9 cellular contexts compared by ENCODE assay signal in genomic region chr17:81095608-81095888, GRCh38.
DNase-seq lines count a peak whose midpoint lies in the region; ATAC-seq and TF ChIP-seq lines count a peak whose summit lies in the region.
"Had no signal": no experiment of that assay in that cellular context is flagged by ENCODE, and none has a peak within 500 bp of the region (broad histone marks: within the 10 kb centered on the region; RNA-seq: fewer than 3 reads in every experiment).

No MANE protein-coding gene starts in this region.

- ATAC-seq in naive thymus-derived CD4-positive, alpha-beta T cell = no peak

- H3K36me3 ChIP-seq in BLaER1 = no peaks in the 10 kb centered on the region
- peaks cover 35% of the 10 kb centered on the region for H3K36me3 ChIP-seq in NT2/D1 (ENCODE audit: insufficient read depth, insufficient read length, low read length)
- H3K36me3 ChIP-seq in naive thymus-derived CD4-positive, alpha-beta T cell (ENCODE audit: control insufficient read depth in 2 of 3, insufficient read depth in 3 of 3, low read length in 3 of 3) = no peaks in the 10 kb centered on the region

- peaks cover 79% of the 10 kb centered on the region for H3K27me3 ChIP-seq in BLaER1
- H3K27me3 ChIP-seq in NT2/D1 (ENCODE audit: insufficient read depth, insufficient read length) = no peaks in the 10 kb centered on the region
- no peaks in the 10 kb centered on the region for H3K27me3 ChIP-seq in naive thymus-derived CD4-positive, alpha-beta T cell (ENCODE audit: control insufficient read depth in 2 of 2, insufficient read depth in 2 of 2, low read length in 2 of 2)

- intact Hi-C loops in naive thymus-derived CD4-positive, alpha-beta T cell (cut with micrococcal nuclease) = no loop called here

- H3K9ac ChIP-seq in BLaER1 = no peak overlapping the region
- H3K9ac ChIP-seq in NT2/D1 (ENCODE audit: insufficient read length, low read depth) = peak overlapping the region; percentile 77

- H3K27ac Mint-ChIP-seq in naive thymus-derived CD4-positive, alpha-beta T cell = peak overlapping the region in 6 of 9 donors; percentile 10 to 91 (median 56)

- peaks cover 0 to 5% (median 0%) of the 10 kb centered on the region in 5 donors for H3K27me3 Mint-ChIP-seq in naive thymus-derived CD4-positive, alpha-beta T cell

- no peaks in the 10 kb centered on the region for H3K9me3 ChIP-seq in BLaER1
- H3K9me3 ChIP-seq in NT2/D1 (ENCODE audit: insufficient read depth, low read length) = no peaks in the 10 kb centered on the region
- H3K9me3 ChIP-seq in naive thymus-derived CD4-positive, alpha-beta T cell (ENCODE audit: control insufficient read depth in 2 of 3, low read length in 3 of 3) = no peaks in the 10 kb centered on the region

- CTCF ChIA-PET in naive thymus-derived CD4-positive, alpha-beta T cell (lab: Charles Lee) = interaction anchor here (0.5 to 0.6 kb wide), 2 partner anchors 759 to 1081 kb away, joined by 3 to 5 read pairs; no protein-coding TSS in a partner anchor

- no peak overlapping the region for H3K27ac ChIP-seq in BLaER1
- peak overlapping the region; percentile 93 for H3K27ac ChIP-seq in cingulate gyrus (ENCODE audit: low read depth, low read length)
- H3K27ac ChIP-seq in naive thymus-derived CD4-positive, alpha-beta T cell (ENCODE audit: low read depth, low read length) = peak overlapping the region; percentile 56

- H4K20me1 ChIP-seq in BLaER1 = peaks cover 71% of the 10 kb centered on the region

- H3K4me2 ChIP-seq in BLaER1 = peak overlapping the region; percentile 84

- peaks cover 48% of the 10 kb centered on the region for H3K4me1 ChIP-seq in BLaER1
- H3K4me1 ChIP-seq in NT2/D1 (ENCODE audit: insufficient read depth, insufficient read length) = peaks cover 63% of the 10 kb centered on the region
- H3K4me1 ChIP-seq in naive thymus-derived CD4-positive, alpha-beta T cell (ENCODE audit: control insufficient read depth in 2 of 2, insufficient read depth in 2 of 2, low read length in 2 of 2) = peaks cover 35 to 43% of the 10 kb centered on the region in 2 donors

- TF ChIP-seq CTCF in foreskin fibroblast (IDR thresholded peaks at IDR 0.05; ENCODE audit: low read depth, low read length) = no peak

- DNase-seq in NT2/D1 (ENCODE audit: low read depth, low spot score) (no peak), NCI-H1436 treated with DMSO at 0.1 percent for 48 hours (lab: John Stamatoyannopoulos, UW) (no peak), SHP77 (lab: John Stamatoyannopoulos, UW) (no peak), foreskin fibroblast (no peak), iPS-NIHi11 (ENCODE audit: low spot score) (no peak)
- peak in 1 of 9 donors; percentile 23 for DNase-seq in naive thymus-derived CD4-positive, alpha-beta T cell
- DNase-seq: DMS 273 treated with DMSO at 0.1 percent for 48 hours had no signal

- POLR2A ChIA-PET in naive thymus-derived CD4-positive, alpha-beta T cell (lab: Charles Lee) = interaction anchor here (0.6 to 1.3 kb wide), 3 partner anchors 77 to 1258 kb away, joined by 3 to 4 read pairs (median 3); no protein-coding TSS in a partner anchor

- H3K4me3 Mint-ChIP-seq in naive thymus-derived CD4-positive, alpha-beta T cell = peak overlapping the region in 8 of 10 donors; percentile 27 to 77 (median 52)

- peaks cover 0 to 2% (median 0%) of the 10 kb centered on the region in 11 donors for H3K9me3 Mint-ChIP-seq in naive thymus-derived CD4-positive, alpha-beta T cell

- peaks cover 8 to 17% (median 12%) of the 10 kb centered on the region in 7 donors for H3K4me1 Mint-ChIP-seq in naive thymus-derived CD4-positive, alpha-beta T cell

- no peaks in the 10 kb centered on the region for H3K36me3 Mint-ChIP-seq in naive thymus-derived CD4-positive, alpha-beta T cell

- H3K4me3 ChIP-seq in BLaER1 = peak overlapping the region; percentile 19; the same call in 1 of the 2 replicates
- H3K4me3 ChIP-seq in NT2/D1 (ENCODE audit: insufficient read length, low read depth) = no peak overlapping the region
- peak overlapping the region; percentile 29 for H3K4me3 ChIP-seq in naive thymus-derived CD4-positive, alpha-beta T cell (ENCODE audit: low read length)
- H3K4me3 ChIP-seq in foreskin fibroblast (ENCODE audit: low read depth in 1 of 2, low read length in 2 of 2) = no peak overlapping the region

Comparison
In these comparisons a context has a peak if more than half of its experiments do, and no peak if none do; other contexts are left out.
1. H3K4me3 ChIP-seq: peak in BLaER1 (single experiment) and naive thymus-derived CD4-positive, alpha-beta T cell (single experiment); none in NT2/D1 (single experiment) and foreskin fibroblast (0 of 2).